Comparison of ENCODE assay signal across 10 cellular contexts in genomic region chr1:245375789-245376188, GRCh38.
"Had no signal": no experiment of that assay in that cellular context is flagged by ENCODE, and none has a peak within 500 bp of the region (broad histone marks: within the 10 kb centered on the region; RNA-seq: fewer than 3 reads in every experiment).

No MANE protein-coding gene starts in this region.

- H3K36me3 ChIP-seq: brain microvascular endothelial cell, tibial artery had no signal

- ATAC-seq: natural killer cell; stimulated activated effector memory CD8-positive, alpha-beta T cell treated with anti-CD3 and anti-CD28 coated beads, Interleukin-12 subunit alpha, Interleukin-12 subunit beta, amount 100 ng/mL, for 72 hours had no signal

- DNase-seq: activated naive CD4-positive, alpha-beta T cell treated with anti-CD3 and anti-CD28 coated beads, Interleukin-2, amount 10 ng/mL, durations not matched to agents 7 days and 5 days; brain microvascular endothelial cell; cerebellar nuclear complex; effector CD8-positive, alpha-beta T cell; foreskin melanocyte; mesenchymal stem cell; natural killer cell; T-helper 2 cell; tibial artery had no signal

- H3K27me3 ChIP-seq: brain microvascular endothelial cell, tibial artery had no signal

- H3K4me1 ChIP-seq: tibial artery had no signal

- H3K4me3 ChIP-seq: tibial artery had no signal

- H3K9me3 ChIP-seq: tibial artery had no signal
